Comparison of ENCODE assay signal across 8 cellular contexts in genomic region chr13:110676511-110677204, GRCh38. TPM values are rescaled to one million over a fixed set of nuclear protein-coding genes. Genes with fewer than 3 reads are reported as not detected.
DNase-seq lines count a peak whose midpoint lies in the region; ATAC-seq and TF ChIP-seq lines count a peak whose summit lies in the region.

No MANE protein-coding gene starts in this region.

- no peak for TF ChIP-seq POLR2A in GM18505 (IDR thresholded peaks at IDR 0.05; ENCODE audit: borderline replicate concordance, extremely low read depth, insufficient read depth, insufficient read length)

- in situ Hi-C loops in ACHN (cut with HindIII; ENCODE audit: low pct_ligation_motif_present, low pct_unique_long_range_greater_than_20kb, low sequenced_read_pairs) = no loop called here

- no peak for DNase-seq in left lobe of liver (ENCODE audit: low spot score)
- DNase-seq in ACHN = no peak
- no peak for DNase-seq in AG08396 (ENCODE audit: low spot score)
- no peak for DNase-seq in SIG-M5 (lab: John Stamatoyannopoulos, UW)
- no peak for DNase-seq in AG08395 (ENCODE audit: low spot score)

- ATAC-seq in GM18505 (IDR thresholded peaks at IDR 0.05; ENCODE audit: unreplicated experiment) (peak; percentile 72), GM21515 (IDR thresholded peaks at IDR 0.05; ENCODE audit: unreplicated experiment) (peak; percentile 74), HG03571 (IDR thresholded peaks at IDR 0.05; ENCODE audit: unreplicated experiment) (peak; percentile 68), left lobe of liver (peak; percentile 51)

RNA-seq across cellular contexts. Expression of gene CARS2, which starts 29.3 kb away (rescaled TPM):
- 33.9 TPM for total RNA-seq in left lobe of liver

RNA-seq across cellular contexts. Expression of gene ING1, which starts 36.8 kb away (rescaled TPM):
- total RNA-seq in left lobe of liver = 15.2 TPM
